In genomic region chr10:101032637-101033201, GRCh38 we compare ENCODE assay signal across 8 cellular contexts. TPM values are rescaled to one million over a fixed set of nuclear protein-coding genes. Genes with fewer than 3 reads are reported as not detected.
DNase-seq lines count a peak whose midpoint lies in the region; ATAC-seq and TF ChIP-seq lines count a peak whose summit lies in the region.

No MANE protein-coding gene starts in this region.

- peaks cover 15% of the 10 kb centered on the region for H3K4me1 Mint-ChIP-seq in memory B cell

- no peaks in the 10 kb centered on the region for H3K9me3 Mint-ChIP-seq in memory B cell

- peaks cover 5% of the 10 kb centered on the region for H3K36me3 Mint-ChIP-seq in memory B cell

- no peaks in the 10 kb centered on the region for H3K36me3 ChIP-seq in GM06990 (ENCODE audit: control insufficient read depth, insufficient read depth, low read length)
- H3K36me3 ChIP-seq in ectodermal cell (ENCODE audit: control insufficient read depth, insufficient read depth, low read length): no peaks in the 10 kb centered on the region

- no peak for TF ChIP-seq CTCF in GM06990 (IDR thresholded peaks at IDR 0.05; ENCODE audit: insufficient read depth, low read length, poor library complexity, severe bottlenecking)

- no peak overlapping the region for H3K27ac ChIP-seq in ectodermal cell (ENCODE audit: insufficient read depth, low read depth, low read length, poor library complexity, severe bottlenecking)

- 32 to 38% methylated on average over 6 of the region's 6 CpGs for WGBS in ectodermal cell, 2 experiments

- no peaks in the 10 kb centered on the region for H3K9me3 ChIP-seq in ectodermal cell (ENCODE audit: control insufficient read depth, low read length)

- no peaks in the 10 kb centered on the region; the same call in 1 of the 2 replicates for H3K27me3 ChIP-seq in GM06990 (replicated peaks; ENCODE audit: control insufficient read depth, insufficient read depth, low read length)
- H3K27me3 ChIP-seq in ectodermal cell (ENCODE audit: control insufficient read depth, insufficient read depth, low read length, poor library complexity, severe bottlenecking): peaks cover 85% of the 10 kb centered on the region

- DNase-seq in GM06990 (ENCODE audit: extremely low read depth, insufficient read length) (no peak), M059J (ENCODE audit: low read depth) (peak; percentile 95), memory B cell (ENCODE audit: low spot score in 2 of 2) (no peak)
- DNase-seq in activated CD4-positive, alpha-beta T cell treated with anti-CD3 and anti-CD28 coated beads, Interleukin-2, amount 50 U/mL, for 24 hours (ENCODE audit: low read depth in 1 of 2, low spot score in 1 of 2): peak; percentile 19 to 49
- DNase-seq in stimulated activated CD8-positive, alpha-beta memory T cell treated with anti-CD3 and anti-CD28 coated beads, Interleukin-12 subunit alpha, Interleukin-12 subunit beta, amount 100 ng/mL, for 1 hour (ENCODE audit: low read depth): peak; percentile 60

- peaks cover 44% of the 10 kb centered on the region for H3K4me1 ChIP-seq in ectodermal cell (ENCODE audit: control insufficient read depth, insufficient read depth, low read length)

- peaks cover 6% of the 10 kb centered on the region for H3K27me3 Mint-ChIP-seq in memory B cell

- peak overlapping the region; percentile 51 for H3K4me3 ChIP-seq in GM06990 (replicated peaks; ENCODE audit: low read depth, low read length)
- H3K4me3 ChIP-seq in ectodermal cell (ENCODE audit: insufficient read depth, low read depth, low read length): peak overlapping the region; percentile 34

- H3K4me3 Mint-ChIP-seq in memory B cell: peak overlapping the region; percentile 96

- ATAC-seq in memory B cell (ENCODE audit: low read depth) (peak; percentile 3), HG02840 (IDR thresholded peaks at IDR 0.05; ENCODE audit: low FRiP score, unreplicated experiment) (no peak), HG03565 (IDR thresholded peaks at IDR 0.05; ENCODE audit: unreplicated experiment) (no peak)

- H3K27ac Mint-ChIP-seq in memory B cell: peak overlapping the region; percentile 87

RNA-seq across cellular contexts. Expression of gene SFXN3, which starts 1.7 kb away (rescaled TPM):
- total RNA-seq in M059J (2014; rRNA removed; shearing (Covaris generic)): 38.7 and 58.0 TPM in 2 replicates
- 1.5 TPM for polyA plus RNA-seq in ectodermal cell (2013, experiment 1 of 4)
- 0.69 TPM for polyA plus RNA-seq in ectodermal cell (2013, experiment 2 of 4)
- 0.64 TPM for polyA plus RNA-seq in ectodermal cell (2013, experiment 3 of 4)
- 1.2 TPM for polyA plus RNA-seq in ectodermal cell (2013, experiment 4 of 4)

RNA-seq across cellular contexts. Expression of gene PDZD7, which starts 1.8 kb away (rescaled TPM):
- 0.27 and 1.6 TPM in 2 replicates for total RNA-seq in M059J (2014; rRNA removed; shearing (Covaris generic))
- 0.74 TPM for polyA plus RNA-seq in ectodermal cell (2013, experiment 1 of 4)
- polyA plus RNA-seq in ectodermal cell (2013, experiment 2 of 4): 0.82 TPM
- 0.69 TPM for polyA plus RNA-seq in ectodermal cell (2013, experiment 3 of 4)
- polyA plus RNA-seq in ectodermal cell (2013, experiment 4 of 4): 0.49 TPM

RNA-seq across cellular contexts. Expression of gene KAZALD1, which starts 29.1 kb away (rescaled TPM):
- 6.7 and 12.5 TPM in 2 replicates for total RNA-seq in M059J (2014; rRNA removed; shearing (Covaris generic))
- polyA plus RNA-seq in ectodermal cell (2013, experiment 1 of 4): 1.4 TPM
- polyA plus RNA-seq in ectodermal cell (2013, experiment 2 of 4): 1.8 TPM
- 2.8 TPM for polyA plus RNA-seq in ectodermal cell (2013, experiment 3 of 4)
- 1.3 TPM for polyA plus RNA-seq in ectodermal cell (2013, experiment 4 of 4)

RNA-seq across cellular contexts. Expression of gene LZTS2, which starts 33.1 kb away (rescaled TPM):
- total RNA-seq in M059J (2014; rRNA removed; shearing (Covaris generic)): 25.8 and 61.5 TPM in 2 replicates
- 93.4 TPM for polyA plus RNA-seq in ectodermal cell (2013, experiment 1 of 4)
- 87.8 TPM for polyA plus RNA-seq in ectodermal cell (2013, experiment 2 of 4)
- 80.0 TPM for polyA plus RNA-seq in ectodermal cell (2013, experiment 3 of 4)
- 93.0 TPM for polyA plus RNA-seq in ectodermal cell (2013, experiment 4 of 4)

RNA-seq across cellular contexts. Expression of gene TWNK, which starts 45.4 kb away (rescaled TPM):
- 5.4 and 9.6 TPM in 2 replicates for total RNA-seq in M059J (2014; rRNA removed; shearing (Covaris generic))
- 17.1 TPM for polyA plus RNA-seq in ectodermal cell (2013, experiment 1 of 4)
- polyA plus RNA-seq in ectodermal cell (2013, experiment 2 of 4): 20.1 TPM
- 15.1 TPM for polyA plus RNA-seq in ectodermal cell (2013, experiment 3 of 4)
- polyA plus RNA-seq in ectodermal cell (2013, experiment 4 of 4): 17.3 TPM

Comparison
In these comparisons a context has a peak if more than half of its experiments do, and no peak if none do; other contexts are left out.
1. DNase-seq: peak in M059J (single experiment), activated CD4-positive, alpha-beta T cell treated with anti-CD3 and anti-CD28 coated beads, Interleukin-2, amount 50 U/mL, for 24 hours (2 of 2) and stimulated activated CD8-positive, alpha-beta memory T cell treated with anti-CD3 and anti-CD28 coated beads, Interleukin-12 subunit alpha, Interleukin-12 subunit beta, amount 100 ng/mL, for 1 hour (single experiment); none in GM06990 (single experiment) and memory B cell (0 of 2).